16 cellular contexts compared by ENCODE assay signal in genomic region chr5:77367733-77368132, GRCh38.
A peak's percentile ranks its signal among the peaks of the same experiment; 100 is the strongest.
DNase-seq lines count a peak whose midpoint lies in the region; ATAC-seq and TF ChIP-seq lines count a peak whose summit lies in the region.
"Had no signal": no experiment of that assay in that cellular context is flagged by ENCODE, and none has a peak within 500 bp of the region (broad histone marks: within the 10 kb centered on the region; RNA-seq: fewer than 3 reads in every experiment).

No MANE protein-coding gene starts in this region.

- H3K4me3 ChIP-seq in kidney epithelial cell (ENCODE audit: low read depth, low read length) (no peak overlapping the region), mucosa of descending colon (no peak overlapping the region)
- H3K4me3 ChIP-seq: upper lobe of right lung had no signal

- peak; percentile 70 for ATAC-seq in activated CD4-positive, alpha-beta T cell treated with anti-CD3 and anti-CD28 coated beads for 36 hours
- ATAC-seq in activated T-helper 17 cell treated with anti-CD3 and anti-CD28 coated beads, Interleukin-2, amount 50 U/mL, for 72 hours (replicated peaks) = peak; percentile 74
- no peak for ATAC-seq in mucosa of descending colon
- ATAC-seq: CD8-positive, alpha-beta T cell; naive thymus-derived CD8-positive, alpha-beta T cell; upper lobe of right lung had no signal

- no peaks in the 10 kb centered on the region for H3K27me3 ChIP-seq in kidney epithelial cell (ENCODE audit: control insufficient read depth, insufficient read depth, low read length)
- H3K27me3 ChIP-seq: upper lobe of right lung had no signal

- H3K27ac Mint-ChIP-seq in activated CD4-positive, alpha-beta T cell treated with anti-CD3 and anti-CD28 coated beads for 36 hours = no peak overlapping the region
- no peak overlapping the region for H3K27ac Mint-ChIP-seq in activated CD4-positive, alpha-beta T cell treated with anti-CD3 and anti-CD28 coated beads, Interleukin-2, amount 10 ng/mL, durations not matched to agents 7 days and 5 days
- no peak overlapping the region for H3K27ac Mint-ChIP-seq in activated T-helper 17 cell treated with anti-CD3 and anti-CD28 coated beads, Interleukin-2, amount 50 U/mL, for 72 hours
- H3K27ac Mint-ChIP-seq: activated naive CD8-positive, alpha-beta T cell; CD8-positive, alpha-beta T cell; naive thymus-derived CD8-positive, alpha-beta T cell; progenitor cell of endocrine pancreas had no signal

- CTCF ChIA-PET in activated CD4-positive, alpha-beta T cell treated with anti-CD3 and anti-CD28 coated beads for 36 hours (lab: Charles Lee) = interaction anchor here (1.2 kb wide), 1 partner anchor 11 kb away, joined by 3 read pairs; no protein-coding TSS in a partner anchor
- CTCF ChIA-PET in activated CD4-positive, alpha-beta T cell treated with anti-CD3 and anti-CD28 coated beads, Interleukin-2, amount 10 ng/mL, durations not matched to agents 7 days and 5 days (lab: Charles Lee) = interaction anchor here (0.7 kb wide), 2 partner anchors 9 to 229 kb away, joined by 3 to 5 read pairs; no protein-coding TSS in a partner anchor

- TF ChIP-seq CTCF in kidney epithelial cell (IDR thresholded peaks at IDR 0.05; ENCODE audit: insufficient read depth, low read length, poor library complexity, severe bottlenecking) (no peak), mucosa of descending colon (IDR thresholded peaks at IDR 0.05) (no peak)

- H3K36me3 Mint-ChIP-seq in activated CD4-positive, alpha-beta T cell treated with anti-CD3 and anti-CD28 coated beads for 36 hours (ENCODE audit: low read depth) = no peaks in the 10 kb centered on the region
- H3K36me3 Mint-ChIP-seq in activated CD4-positive, alpha-beta T cell treated with anti-CD3 and anti-CD28 coated beads, Interleukin-2, amount 10 ng/mL, durations not matched to agents 7 days and 5 days (ENCODE audit: low read depth) = no peaks in the 10 kb centered on the region
- H3K36me3 Mint-ChIP-seq in activated T-helper 17 cell treated with anti-CD3 and anti-CD28 coated beads, Interleukin-2, amount 50 U/mL, for 72 hours (ENCODE audit: low read depth) = no peaks in the 10 kb centered on the region
- H3K36me3 Mint-ChIP-seq: activated naive CD8-positive, alpha-beta T cell; CD8-positive, alpha-beta T cell; naive thymus-derived CD8-positive, alpha-beta T cell had no signal

- no peaks in the 10 kb centered on the region for H3K9me3 ChIP-seq in mucosa of descending colon
- H3K9me3 ChIP-seq: upper lobe of right lung had no signal

- H3K4me1 ChIP-seq in mucosa of descending colon (ENCODE audit: low read depth) = no peaks in the 10 kb centered on the region
- H3K4me1 ChIP-seq: upper lobe of right lung had no signal

- H3K4me3 Mint-ChIP-seq in activated CD4-positive, alpha-beta T cell treated with anti-CD3 and anti-CD28 coated beads for 36 hours = no peak overlapping the region
- H3K4me3 Mint-ChIP-seq in activated CD4-positive, alpha-beta T cell treated with anti-CD3 and anti-CD28 coated beads, Interleukin-2, amount 10 ng/mL, durations not matched to agents 7 days and 5 days = no peak overlapping the region
- H3K4me3 Mint-ChIP-seq in activated T-helper 17 cell treated with anti-CD3 and anti-CD28 coated beads, Interleukin-2, amount 50 U/mL, for 72 hours = no peak overlapping the region
- H3K4me3 Mint-ChIP-seq: activated naive CD8-positive, alpha-beta T cell; CD8-positive, alpha-beta T cell; naive thymus-derived CD8-positive, alpha-beta T cell had no signal

- no peaks in the 10 kb centered on the region for H3K9me3 Mint-ChIP-seq in activated CD4-positive, alpha-beta T cell treated with anti-CD3 and anti-CD28 coated beads for 36 hours (ENCODE audit: low read depth)
- peaks cover 5% of the 10 kb centered on the region for H3K9me3 Mint-ChIP-seq in activated CD4-positive, alpha-beta T cell treated with anti-CD3 and anti-CD28 coated beads, Interleukin-2, amount 10 ng/mL, durations not matched to agents 7 days and 5 days
- H3K9me3 Mint-ChIP-seq in activated T-helper 17 cell treated with anti-CD3 and anti-CD28 coated beads, Interleukin-2, amount 50 U/mL, for 72 hours = no peaks in the 10 kb centered on the region
- H3K9me3 Mint-ChIP-seq: CD8-positive, alpha-beta T cell; naive thymus-derived CD8-positive, alpha-beta T cell had no signal

- POLR2A ChIA-PET in activated CD4-positive, alpha-beta T cell treated with anti-CD3 and anti-CD28 coated beads for 36 hours (lab: Charles Lee) = no interaction called here
- POLR2A ChIA-PET in activated CD4-positive, alpha-beta T cell treated with anti-CD3 and anti-CD28 coated beads, Interleukin-2, amount 10 ng/mL, durations not matched to agents 7 days and 5 days (lab: Charles Lee) = no interaction called here

- no peaks in the 10 kb centered on the region for H3K36me3 ChIP-seq in kidney epithelial cell (ENCODE audit: control insufficient read depth, insufficient read depth, low read length)
- H3K36me3 ChIP-seq in mucosa of descending colon (ENCODE audit: low read depth) = no peaks in the 10 kb centered on the region
- H3K36me3 ChIP-seq: upper lobe of right lung had no signal

- H3K27me3 Mint-ChIP-seq in activated CD4-positive, alpha-beta T cell treated with anti-CD3 and anti-CD28 coated beads for 36 hours = no peaks in the 10 kb centered on the region
- no peaks in the 10 kb centered on the region for H3K27me3 Mint-ChIP-seq in activated CD4-positive, alpha-beta T cell treated with anti-CD3 and anti-CD28 coated beads, Interleukin-2, amount 10 ng/mL, durations not matched to agents 7 days and 5 days
- no peaks in the 10 kb centered on the region for H3K27me3 Mint-ChIP-seq in activated T-helper 17 cell treated with anti-CD3 and anti-CD28 coated beads, Interleukin-2, amount 50 U/mL, for 72 hours
- H3K27me3 Mint-ChIP-seq: activated naive CD8-positive, alpha-beta T cell; progenitor cell of endocrine pancreas had no signal

- H3K4me1 Mint-ChIP-seq in activated CD4-positive, alpha-beta T cell treated with anti-CD3 and anti-CD28 coated beads for 36 hours = peaks cover 9% of the 10 kb centered on the region
- H3K4me1 Mint-ChIP-seq in activated CD4-positive, alpha-beta T cell treated with anti-CD3 and anti-CD28 coated beads, Interleukin-2, amount 10 ng/mL, durations not matched to agents 7 days and 5 days = no peaks in the 10 kb centered on the region
- peaks cover 6% of the 10 kb centered on the region for H3K4me1 Mint-ChIP-seq in activated T-helper 17 cell treated with anti-CD3 and anti-CD28 coated beads, Interleukin-2, amount 50 U/mL, for 72 hours
- H3K4me1 Mint-ChIP-seq: naive thymus-derived CD8-positive, alpha-beta T cell had no signal

- intact Hi-C loops in activated CD4-positive, alpha-beta T cell treated with anti-CD3 and anti-CD28 coated beads for 36 hours (cut with DNase I, micrococcal nuclease) = no loop called here
- intact Hi-C loops in mucosa of descending colon (cut with DNase I, micrococcal nuclease) = no loop called here

- peak; percentile 52 for DNase-seq in activated CD4-positive, alpha-beta T cell treated with anti-CD3 and anti-CD28 coated beads for 36 hours
- no peak for DNase-seq in activated CD4-positive, alpha-beta T cell treated with anti-CD3 and anti-CD28 coated beads, Interleukin-2, amount 10 ng/mL, durations not matched to agents 7 days and 5 days
- DNase-seq in EH (ENCODE audit: low read depth) (peak; percentile 57), kidney epithelial cell (ENCODE audit: low read depth) (peak; percentile 19), mucosa of descending colon (no peak), SKM-1 treated with dmso at 0.1 percent for 144 hours (lab: John Stamatoyannopoulos, UW; ENCODE audit: unreplicated experiment) (no peak), HCEC 1CT (no peak)
- DNase-seq: CD8-positive, alpha-beta T cell; GF-D8; hippocampal formation; naive thymus-derived CD8-positive, alpha-beta T cell; SHP77 treated with DMSO at 0.1 percent for 48 hours; upper lobe of right lung had no signal

Comparison
In these comparisons a context has a peak if more than half of its experiments do, and no peak if none do; other contexts are left out.
1. DNase-seq: peak in activated CD4-positive, alpha-beta T cell treated with anti-CD3 and anti-CD28 coated beads for 36 hours (single experiment), EH (single experiment) and kidney epithelial cell (single experiment); none in activated CD4-positive, alpha-beta T cell treated with anti-CD3 and anti-CD28 coated beads, Interleukin-2, amount 10 ng/mL, durations not matched to agents 7 days and 5 days (single experiment), mucosa of descending colon (0 of 3), SKM-1 treated with dmso at 0.1 percent for 144 hours (single experiment) and HCEC 1CT (single experiment).